In genomic region chr6:157550114-157550989, GRCh38 we compare ENCODE assay signal across 13 cellular contexts.
A peak's percentile ranks its signal among the peaks of the same experiment; 100 is the strongest.
DNase-seq lines count a peak whose midpoint lies in the region; ATAC-seq and TF ChIP-seq lines count a peak whose summit lies in the region.
"Had no signal": no experiment of that assay in that cellular context is flagged by ENCODE, and none has a peak within 500 bp of the region (broad histone marks: within the 10 kb centered on the region; RNA-seq: fewer than 3 reads in every experiment).

No MANE protein-coding gene starts in this region.

- peak overlapping the region; percentile 4 for H2BK5ac ChIP-seq in neuronal stem cell (ENCODE audit: low read length)

- H3K27me3 ChIP-seq in neuronal stem cell (ENCODE audit: control insufficient read depth in 3 of 3, insufficient read depth in 3 of 3, low read depth in 1 of 3, low read length in 3 of 3) (no peaks in the 10 kb centered on the region), uterus (no peaks in the 10 kb centered on the region)
- H3K27me3 ChIP-seq: body of pancreas had no signal

- no peak overlapping the region for H2AK5ac ChIP-seq in neuronal stem cell (ENCODE audit: low read depth, low read length)

- no peaks in the 10 kb centered on the region for H3K36me3 ChIP-seq in neuronal stem cell (replicated peaks in 1 of 2; ENCODE audit: control insufficient read depth in 2 of 2, insufficient read depth in 2 of 2, low read length in 2 of 2)
- H3K36me3 ChIP-seq in uterus, result no peaks in the 10 kb centered on the region

- no peak for TF ChIP-seq CTCF in uterus (IDR thresholded peaks at IDR 0.05)

- H3K9ac ChIP-seq in neuronal stem cell (ENCODE audit: low read depth, low read length, poor library complexity), result no peak overlapping the region

- no peak overlapping the region for H2AFZ ChIP-seq in neuronal stem cell (ENCODE audit: low read length)

- H3K4me3 ChIP-seq in neuronal stem cell (ENCODE audit: low read length in 2 of 2) (no peak overlapping the region), uterus (no peak overlapping the region)
- H3K4me3 ChIP-seq: body of pancreas had no signal

- no peaks in the 10 kb centered on the region for H3K79me1 ChIP-seq in neuronal stem cell (ENCODE audit: low read depth, low read length)

- peak; percentile 16 for DNase-seq in activated gamma-delta T cell treated with anti-CD3 and anti-CD28 coated beads, Interleukin-2, amount 50 U/mL, for 16 hours (ENCODE audit: low read depth)
- DNase-seq in neuronal stem cell (ENCODE audit: low spot score), result no peak
- no peak for DNase-seq in SW 1271 (lab: John Stamatoyannopoulos, UW)
- DNase-seq in uterus, result no peak
- DNase-seq: body of pancreas, DMS79, erythroblast, NCI-H2029, nucleus accumbens had no signal

- H2BK12ac ChIP-seq in neuronal stem cell (ENCODE audit: low read length), result no peak overlapping the region

- TF ChIP-seq POLR2A in uterus (IDR thresholded peaks at IDR 0.05), result no peak

- no peak overlapping the region for H3K4me2 ChIP-seq in neuronal stem cell (ENCODE audit: insufficient read depth, low read length, poor library complexity, severe bottlenecking)

- H3K27ac ChIP-seq in neuronal stem cell (replicated peaks; ENCODE audit: low read length), result no peak overlapping the region
- no peak overlapping the region for H3K27ac ChIP-seq in uterus
- H3K27ac ChIP-seq: body of pancreas, HL-60 had no signal

- H4K8ac ChIP-seq in neuronal stem cell (ENCODE audit: low read depth, low read length), result no peak overlapping the region

- H3K9me3 ChIP-seq in neuronal stem cell (replicated peaks in 1 of 2; ENCODE audit: control insufficient read depth in 2 of 2, insufficient read depth in 1 of 2, low read depth in 1 of 2, low read length in 2 of 2), result no peaks in the 10 kb centered on the region
- H3K9me3 ChIP-seq in uterus, result no peaks in the 10 kb centered on the region
- H3K9me3 ChIP-seq: body of pancreas had no signal

- H4K91ac ChIP-seq in neuronal stem cell (ENCODE audit: low read depth, low read length, poor library complexity), result no peak overlapping the region

- no peak overlapping the region for H2BK120ac ChIP-seq in neuronal stem cell (ENCODE audit: low read depth, low read length)

- intact Hi-C loops in uterus (cut with DNase I; ENCODE audit: low total_unique reads), result no loop called here

- ATAC-seq in GM18498 (IDR thresholded peaks at IDR 0.05; ENCODE audit: unreplicated experiment) (peak; percentile 57), HG02798 (IDR thresholded peaks at IDR 0.05; ENCODE audit: poor library complexity, unreplicated experiment) (peak; percentile 66), GM19397 (IDR thresholded peaks at IDR 0.05; ENCODE audit: unreplicated experiment) (no peak)
- ATAC-seq: body of pancreas had no signal

- peaks cover 11 to 20% of the 10 kb centered on the region in 2 donors for H3K4me1 ChIP-seq in neuronal stem cell (ENCODE audit: control insufficient read depth in 2 of 2, insufficient read depth in 1 of 2, low read depth in 1 of 2, low read length in 2 of 2)
- no peaks in the 10 kb centered on the region for H3K4me1 ChIP-seq in uterus
- H3K4me1 ChIP-seq: body of pancreas had no signal

- H2BK15ac ChIP-seq in neuronal stem cell (ENCODE audit: low read length), result no peak overlapping the region

- no CpG with 5 or more reads among the region's 12 CpGs for WGBS in neuronal stem cell (ENCODE audit: extremely low coverage in 2 of 2, insufficient read length in 2 of 2, insufficient replicate concordance in 1 of 2), 2 donors

- no peak overlapping the region for H3K23ac ChIP-seq in neuronal stem cell (ENCODE audit: low read depth, low read length, poor library complexity)

- no peak overlapping the region for H3K18ac ChIP-seq in neuronal stem cell (ENCODE audit: low read length)

- no peak overlapping the region for H3K14ac ChIP-seq in neuronal stem cell (ENCODE audit: low read length)

- H3K4ac ChIP-seq in neuronal stem cell (ENCODE audit: low read length), result no peak overlapping the region
